ENCODE assay signal across 8 cellular contexts in genomic region chr9:93453047-93453914, GRCh38. TPM values are rescaled to one million over a fixed set of nuclear protein-coding genes. Genes with fewer than 3 reads are reported as not detected.
DNase-seq lines count a peak whose midpoint lies in the region; ATAC-seq, FAIRE-seq and TF ChIP-seq lines count a peak whose summit lies in the region.

Gene FAM120AOS (minus strand): TSS chr9:93453581. CDS start chr9:93452709, 872 bp downstream.

- H3K27me3 Mint-ChIP-seq in activated T-cell treated with anti-CD3 and anti-CD28 coated beads, Interleukin-2, amount 50 U/mL, for 72 hours (ENCODE audit: low read depth): no peaks in the 10 kb centered on the region

- H3K27ac ChIP-seq in esophagus muscularis mucosa (replicated peaks in 1 of 4) (peak within 1 kb of the TSS; percentile 96 to 99 (median 98)), muscle layer of duodenum (ENCODE audit: low read length) (peak within 1 kb of the TSS; percentile 96)

- peaks cover 62% of the 10 kb centered on the region for H3K4me1 Mint-ChIP-seq in activated T-cell treated with anti-CD3 and anti-CD28 coated beads, Interleukin-2, amount 50 U/mL, for 72 hours (ENCODE audit: low read depth)

- TF ChIP-seq POLR2A in esophagus muscularis mucosa (IDR thresholded peaks at IDR 0.05; ENCODE audit: low read depth): peak; percentile 18

- TF ChIP-seq CTCF in esophagus muscularis mucosa (IDR thresholded peaks at IDR 0.05): no peak

- H3K27me3 ChIP-seq in esophagus muscularis mucosa (no peaks in the 10 kb centered on the region), muscle layer of duodenum (ENCODE audit: low read depth, low read length) (no peaks in the 10 kb centered on the region)

- TF ChIP-seq EP300 in esophagus muscularis mucosa (IDR thresholded peaks at IDR 0.05): no peak

- H3K4me3 Mint-ChIP-seq in activated T-cell treated with anti-CD3 and anti-CD28 coated beads, Interleukin-2, amount 50 U/mL, for 72 hours: peak within 1 kb of the TSS; percentile 93 to 94

- DNase-seq in DMS153 treated with DMSO at 0.1 percent for 48 hours (lab: John Stamatoyannopoulos, UW; ENCODE audit: unreplicated experiment) (peak; percentile 97), KG1 (lab: John Stamatoyannopoulos, UW) (peak; percentile 71), RCC 7860 (ENCODE audit: low spot score) (peak; percentile 88), esophagus muscularis mucosa (ENCODE audit: extremely low spot score) (peak; percentile 99)
- DNase-seq in activated T-cell treated with anti-CD3 and anti-CD28 coated beads, Interleukin-2, amount 50 U/mL, for 72 hours: peak; percentile 89
- peak; percentile 74 to 81 for DNase-seq in stimulated activated CD8-positive, alpha-beta memory T cell treated with anti-CD3 and anti-CD28 coated beads, Interleukin-7, amount 100 ng/mL, for 4 hours (ENCODE audit: low read depth in 2 of 2)

- H3K36me3 ChIP-seq in esophagus muscularis mucosa (peaks cover 3 to 16% (median 10%) of the 10 kb centered on the region in 4 donors), muscle layer of duodenum (ENCODE audit: control insufficient read depth in 1 of 2, insufficient read depth in 2 of 2, low read length in 2 of 2) (no peaks in the 10 kb centered on the region)

- intact Hi-C loops in esophagus muscularis mucosa (cut with DNase I): loop anchor here (2.0 to 10.0 kb wide), 3 partner anchors 52 to 318 kb away; partner anchors contain the start of gene NINJ1

- FAIRE-seq in RCC 7860 (lab: Jason Lieb, UNC): peak; percentile 91

- H3K4me3 ChIP-seq in esophagus muscularis mucosa (peak within 1 kb of the TSS; percentile 77 to 91 (median 81)), muscle layer of duodenum (ENCODE audit: low read depth in 1 of 2, low read length in 2 of 2) (peak within 1 kb of the TSS; percentile 74 to 97)

- peaks cover 13 to 20% of the 10 kb centered on the region in 2 donors for H3K36me3 Mint-ChIP-seq in activated T-cell treated with anti-CD3 and anti-CD28 coated beads, Interleukin-2, amount 50 U/mL, for 72 hours (ENCODE audit: insufficient read depth in 2 of 2)

- H3K9me3 ChIP-seq in esophagus muscularis mucosa: no peaks in the 10 kb centered on the region
- H3K9me3 ChIP-seq in muscle layer of duodenum (ENCODE audit: control insufficient read depth in 1 of 2, low read length in 2 of 2): no peaks in the 10 kb centered on the region

- H3K9me3 Mint-ChIP-seq in activated T-cell treated with anti-CD3 and anti-CD28 coated beads, Interleukin-2, amount 50 U/mL, for 72 hours: no peaks in the 10 kb centered on the region

- H3K4me1 ChIP-seq in esophagus muscularis mucosa (peaks cover 45 to 69% (median 63%) of the 10 kb centered on the region in 4 donors), muscle layer of duodenum (ENCODE audit: control insufficient read depth in 1 of 2, insufficient read depth in 2 of 2, low read length in 2 of 2) (peaks cover 13 to 35% of the 10 kb centered on the region in 2 donors)

- H3K27ac Mint-ChIP-seq in activated T-cell treated with anti-CD3 and anti-CD28 coated beads, Interleukin-2, amount 50 U/mL, for 72 hours: peak within 1 kb of the TSS; percentile 93

- under 1% methylated on average over 26 of the region's 34 CpGs for WGBS in esophagus muscularis mucosa

- peak; percentile 72 for ATAC-seq in GM21717 (IDR thresholded peaks at IDR 0.05; ENCODE audit: unreplicated experiment)
- peak; percentile 67 to 71 for ATAC-seq in activated T-cell treated with anti-CD3 and anti-CD28 coated beads, Interleukin-2, amount 50 U/mL, for 72 hours (replicated peaks in 1 of 2)

RNA-seq across cellular contexts. Expression of gene FAM120AOS, which starts in this region (rescaled TPM):
- total RNA-seq in activated T-cell treated with anti-CD3 and anti-CD28 coated beads, Interleukin-2, amount 50 U/mL, for 72 hours: 10 to 100 TPM; 34.8 to 36.7 TPM
- total RNA-seq in esophagus muscularis mucosa: 10 to 100 TPM; 51.7 to 63.6 (median 55.3) TPM

Comparison
In these comparisons a context has a peak if more than half of its experiments do, and no peak if none do; other contexts are left out.
1. Peak in every context shown above with its lines: DNase-seq, ATAC-seq, H3K4me3 ChIP-seq and H3K27ac ChIP-seq.